Comparison of ENCODE assay signal across 9 cellular contexts in the genomic region with DNA sequence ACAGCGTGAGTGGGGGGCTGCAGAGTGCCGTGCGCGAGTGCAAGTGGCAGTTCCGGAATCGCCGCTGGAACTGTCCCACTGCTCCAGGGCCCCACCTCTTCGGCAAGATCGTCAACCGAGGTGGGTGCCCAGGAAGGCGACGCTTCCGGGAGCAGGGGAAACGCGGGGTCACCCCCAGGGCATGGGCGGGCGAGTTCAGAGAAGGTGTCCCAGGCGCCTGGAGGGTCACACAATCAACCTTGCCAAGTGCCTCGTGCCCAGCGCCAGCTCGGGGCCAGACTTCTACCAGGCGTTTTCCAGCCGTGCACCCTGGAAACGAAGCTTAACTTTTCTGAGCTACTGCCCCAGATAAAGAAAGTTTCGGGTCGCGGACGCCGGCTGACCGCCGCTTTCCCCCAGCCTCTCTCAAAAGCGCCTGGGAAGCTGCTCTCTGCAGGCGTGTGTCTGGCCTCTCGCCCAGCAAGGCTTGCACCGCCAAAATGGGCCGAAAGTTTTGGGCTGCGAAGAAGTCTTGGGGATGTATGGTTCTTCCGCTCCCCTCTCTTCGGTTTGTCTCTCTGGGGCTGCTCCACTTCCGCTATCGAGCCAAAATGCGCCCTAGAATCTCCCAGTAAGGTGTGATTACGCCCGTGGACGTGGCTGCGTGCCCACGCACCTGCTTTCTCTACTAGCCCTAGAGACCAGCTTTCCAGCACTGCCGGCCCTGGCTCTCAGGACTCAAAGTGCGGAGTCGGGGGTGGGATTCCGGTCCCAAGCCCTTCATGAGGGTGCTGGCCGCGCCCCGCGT. TPM values are rescaled to one million over a fixed set of nuclear protein-coding genes. Genes with fewer than 3 reads are reported as not detected.
A peak's percentile ranks its signal among the peaks of the same experiment; 100 is the strongest.
DNase-seq lines count a peak whose midpoint lies in the region; ATAC-seq, FAIRE-seq and TF ChIP-seq lines count a peak whose summit lies in the region.
"Had no signal": no experiment of that assay in that cellular context is flagged by ENCODE, and none has a peak within 500 bp of the region (broad histone marks: within the 10 kb centered on the region; RNA-seq: fewer than 3 reads in every experiment).

No MANE protein-coding gene starts in this region.

- H3K4me1 Mint-ChIP-seq in T-helper 17 cell: peaks cover 37% of the 10 kb centered on the region
- H3K4me1 Mint-ChIP-seq in endothelial cell (ENCODE audit: unreplicated experiment): peaks cover 28% of the 10 kb centered on the region
- H3K4me1 Mint-ChIP-seq in progenitor cell of endocrine pancreas (ENCODE audit: low read depth): peaks cover 15% of the 10 kb centered on the region

- DNase-seq in GF-D8 (lab: John Stamatoyannopoulos, UW) (peak; percentile 55), T-helper 17 cell (peak in 1 of 3 donors; percentile 39), endothelial cell (ENCODE audit: low spot score) (no peak), progenitor cell of endocrine pancreas (ENCODE audit: low spot score, unreplicated experiment) (no peak), SIG-M5 treated with dmso at 0.1 percent for 504 hours (lab: John Stamatoyannopoulos, UW; ENCODE audit: unreplicated experiment) (no peak), HTR-8/SVneo (ENCODE audit: insufficient read length, low spot score) (no peak)

- H3K36me3 Mint-ChIP-seq in T-helper 17 cell (ENCODE audit: low read depth) (peaks cover 4% of the 10 kb centered on the region), endothelial cell (ENCODE audit: low read depth, unreplicated experiment) (peaks cover 16% of the 10 kb centered on the region), progenitor cell of endocrine pancreas (ENCODE audit: insufficient read depth) (no peaks in the 10 kb centered on the region)

- H3K9me3 ChIP-seq in T-helper 17 cell (ENCODE audit: control insufficient read depth, low read length, poor library complexity, severe bottlenecking): no peaks in the 10 kb centered on the region

- H3K27me3 Mint-ChIP-seq in T-helper 17 cell: peaks cover 24% of the 10 kb centered on the region
- H3K27me3 Mint-ChIP-seq in endothelial cell (ENCODE audit: unreplicated experiment): peaks cover 60% of the 10 kb centered on the region
- peaks cover 96% of the 10 kb centered on the region for H3K27me3 Mint-ChIP-seq in progenitor cell of endocrine pancreas

- no peak for FAIRE-seq in HTR-8/SVneo (lab: Jason Lieb, UNC)

- peak; percentile 27 for ATAC-seq in T-helper 17 cell
- ATAC-seq in HG03280 (IDR thresholded peaks at IDR 0.05; ENCODE audit: unreplicated experiment): no peak
- ATAC-seq in GM19397 (IDR thresholded peaks at IDR 0.05; ENCODE audit: unreplicated experiment): no peak
- ATAC-seq: HCT116 had no signal

- H3K9me3 Mint-ChIP-seq in endothelial cell (ENCODE audit: unreplicated experiment) (no peaks in the 10 kb centered on the region), progenitor cell of endocrine pancreas (ENCODE audit: low read depth) (no peaks in the 10 kb centered on the region)

- H3K27ac Mint-ChIP-seq in T-helper 17 cell (peak overlapping the region; percentile 92), endothelial cell (ENCODE audit: unreplicated experiment) (no peak overlapping the region), progenitor cell of endocrine pancreas (no peak overlapping the region)

- TF ChIP-seq CTCF in endothelial cell (IDR thresholded peaks at IDR 0.05; ENCODE audit: unreplicated experiment) (no peak), progenitor cell of endocrine pancreas (IDR thresholded peaks at IDR 0.05; ENCODE audit: unreplicated experiment) (no peak)

- peak overlapping the region; percentile 92 for H3K4me3 Mint-ChIP-seq in T-helper 17 cell
- peak overlapping the region; percentile 56 for H3K4me3 Mint-ChIP-seq in endothelial cell (ENCODE audit: unreplicated experiment)
- H3K4me3 Mint-ChIP-seq in progenitor cell of endocrine pancreas (ENCODE audit: low read depth): peak overlapping the region; percentile 45

RNA-seq across cellular contexts. Expression of a gene that starts 1.7 kb away (rescaled TPM):
- total RNA-seq in T-helper 17 cell (1 to 10 TPM; 2.2 to 2.3 TPM), endothelial cell (ENCODE audit: unreplicated experiment) (not detected), progenitor cell of endocrine pancreas (not detected in 2 replicates)

RNA-seq across cellular contexts. Expression of a gene that starts 8.3 kb away (rescaled TPM):
- total RNA-seq in T-helper 17 cell: 10 to 100 TPM; 13.8 to 17.6 TPM
- total RNA-seq in endothelial cell (ENCODE audit: unreplicated experiment): 0.33 TPM
- total RNA-seq in progenitor cell of endocrine pancreas: 0.17 TPM in 1 of 2 replicates, not detected in the other

RNA-seq across cellular contexts. Expression of a gene that starts 19.4 kb away (rescaled TPM):
- total RNA-seq in T-helper 17 cell: under 1 TPM; 0.62 to 0.70 TPM
- total RNA-seq in endothelial cell (ENCODE audit: unreplicated experiment): 0.10 TPM
- 0.40 and 0.57 TPM in 2 replicates for total RNA-seq in progenitor cell of endocrine pancreas

RNA-seq across cellular contexts. Expression of a gene that starts 22.5 kb away (rescaled TPM):
- 100 to 1,000 TPM in 1 of 2 donors, 10 to 100 TPM in 1; 80.1 to 111 TPM for total RNA-seq in T-helper 17 cell
- total RNA-seq in endothelial cell (ENCODE audit: unreplicated experiment): 307 TPM
- total RNA-seq in progenitor cell of endocrine pancreas: 135 and 149 TPM in 2 replicates

RNA-seq across cellular contexts. Expression of a gene that starts 38.8 kb away (rescaled TPM):
- total RNA-seq in T-helper 17 cell (10 to 100 TPM; 41.4 to 47.7 TPM), endothelial cell (ENCODE audit: unreplicated experiment) (24.0 TPM), progenitor cell of endocrine pancreas (52.7 and 59.4 TPM in 2 replicates)

Comparison
In these comparisons a context has a peak if more than half of its experiments do, and no peak if none do; other contexts are left out.
1. RNA of a gene that starts 8.3 kb away (total RNA-seq): 13.8 to 17.6 TPM in T-helper 17 cell; 0.33 TPM in endothelial cell (single experiment) and 0.17 TPM in progenitor cell of endocrine pancreas; every median in the first group is over 10 times any median in the second.
2. Peak in every context shown above with its lines, with median percentiles within 50 percentile points of each other: H3K4me3 Mint-ChIP-seq.